Comparison of ENCODE assay signal across 8 cellular contexts in genomic region chr10:84256510-84257342, GRCh38. TPM values are rescaled to one million over a fixed set of nuclear protein-coding genes. Genes with fewer than 3 reads are reported as not detected.
DNase-seq lines count a peak whose midpoint lies in the region; ATAC-seq and TF ChIP-seq lines count a peak whose summit lies in the region.

No MANE protein-coding gene starts in this region.

- H3K27ac Mint-ChIP-seq in naive thymus-derived CD8-positive, alpha-beta T cell: peak overlapping the region in 1 of 10 donors; percentile 19

- DNase-seq in DMS53 (lab: John Stamatoyannopoulos, UW) (peak; percentile 83), epithelial cell of esophagus (ENCODE audit: low read depth) (peak; percentile 59), ureter (ENCODE audit: low spot score) (peak; percentile 54), SHP77 treated with DMSO at 0.1 percent for 48 hours (lab: John Stamatoyannopoulos, UW) (no peak), HT-29 (ENCODE audit: low spot score) (no peak)
- peak; percentile 8 to 15 for DNase-seq in activated CD4-positive, alpha-beta T cell treated with anti-CD3 and anti-CD28 coated beads, Interleukin-2, amount 50 U/mL, for 4 hours
- DNase-seq in naive thymus-derived CD8-positive, alpha-beta T cell: peak in 8 of 10 donors; percentile 8 to 39 (median 18)

- TF ChIP-seq CTCF in epithelial cell of esophagus (IDR thresholded peaks at IDR 0.05; ENCODE audit: insufficient read depth, low read depth, low read length, missing control alignments): peak; percentile 55

- peak overlapping the region in 2 of 10 donors; percentile 28 to 49 for H3K4me3 Mint-ChIP-seq in naive thymus-derived CD8-positive, alpha-beta T cell

- POLR2A ChIA-PET in naive thymus-derived CD8-positive, alpha-beta T cell (lab: Charles Lee): no interaction called here

- peaks cover 7 to 34% (median 16%) of the 10 kb centered on the region in 5 donors for H3K27me3 Mint-ChIP-seq in naive thymus-derived CD8-positive, alpha-beta T cell

- H3K9me3 Mint-ChIP-seq in naive thymus-derived CD8-positive, alpha-beta T cell: peaks cover 0 to 1% (median 0%) of the 10 kb centered on the region in 9 donors

- ATAC-seq in HG02981 (IDR thresholded peaks at IDR 0.05; ENCODE audit: unreplicated experiment): peak; percentile 60
- ATAC-seq in naive thymus-derived CD8-positive, alpha-beta T cell: peak; percentile 42 to 47

- H3K4me1 Mint-ChIP-seq in naive thymus-derived CD8-positive, alpha-beta T cell: peaks cover 4 to 5% (median 4%) of the 10 kb centered on the region in 4 donors

- H3K36me3 Mint-ChIP-seq in naive thymus-derived CD8-positive, alpha-beta T cell: no peaks in the 10 kb centered on the region

- H3K4me3 ChIP-seq in epithelial cell of esophagus (ENCODE audit: low read length): no peak overlapping the region

RNA-seq across cellular contexts. Expression of gene RGR, which starts 11.9 kb away (rescaled TPM):
- total RNA-seq in naive thymus-derived CD8-positive, alpha-beta T cell: not detected
- not detected for polyA plus RNA-seq in naive thymus-derived CD8-positive, alpha-beta T cell
- not detected for total RNA-seq in ureter
- not detected in 2 replicates for total RNA-seq in HT-29 (2014; rRNA removed; shearing (Covaris generic))

RNA-seq across cellular contexts. Expression of gene LRIT1, which starts 15.4 kb away (rescaled TPM):
- not detected for total RNA-seq in naive thymus-derived CD8-positive, alpha-beta T cell
- polyA plus RNA-seq in naive thymus-derived CD8-positive, alpha-beta T cell: not detected
- not detected for total RNA-seq in ureter
- not detected in 2 replicates for total RNA-seq in HT-29 (2014; rRNA removed; shearing (Covaris generic))

RNA-seq across cellular contexts. Expression of gene LRIT2, which starts 31.4 kb away (rescaled TPM):
- total RNA-seq in naive thymus-derived CD8-positive, alpha-beta T cell: not detected
- polyA plus RNA-seq in naive thymus-derived CD8-positive, alpha-beta T cell: not detected
- not detected for total RNA-seq in ureter
- total RNA-seq in HT-29 (2014; rRNA removed; shearing (Covaris generic)): not detected in 2 replicates

Comparison
In these comparisons a context has a peak if more than half of its experiments do, and no peak if none do; other contexts are left out.
1. DNase-seq: peak in DMS53 (single experiment), activated CD4-positive, alpha-beta T cell treated with anti-CD3 and anti-CD28 coated beads, Interleukin-2, amount 50 U/mL, for 4 hours (2 of 2), epithelial cell of esophagus (single experiment), naive thymus-derived CD8-positive, alpha-beta T cell (8 of 10) and ureter (single experiment); none in SHP77 treated with DMSO at 0.1 percent for 48 hours (single experiment) and HT-29 (single experiment).